Comparison of ENCODE assay signal across 11 cellular contexts in the genomic region with DNA sequence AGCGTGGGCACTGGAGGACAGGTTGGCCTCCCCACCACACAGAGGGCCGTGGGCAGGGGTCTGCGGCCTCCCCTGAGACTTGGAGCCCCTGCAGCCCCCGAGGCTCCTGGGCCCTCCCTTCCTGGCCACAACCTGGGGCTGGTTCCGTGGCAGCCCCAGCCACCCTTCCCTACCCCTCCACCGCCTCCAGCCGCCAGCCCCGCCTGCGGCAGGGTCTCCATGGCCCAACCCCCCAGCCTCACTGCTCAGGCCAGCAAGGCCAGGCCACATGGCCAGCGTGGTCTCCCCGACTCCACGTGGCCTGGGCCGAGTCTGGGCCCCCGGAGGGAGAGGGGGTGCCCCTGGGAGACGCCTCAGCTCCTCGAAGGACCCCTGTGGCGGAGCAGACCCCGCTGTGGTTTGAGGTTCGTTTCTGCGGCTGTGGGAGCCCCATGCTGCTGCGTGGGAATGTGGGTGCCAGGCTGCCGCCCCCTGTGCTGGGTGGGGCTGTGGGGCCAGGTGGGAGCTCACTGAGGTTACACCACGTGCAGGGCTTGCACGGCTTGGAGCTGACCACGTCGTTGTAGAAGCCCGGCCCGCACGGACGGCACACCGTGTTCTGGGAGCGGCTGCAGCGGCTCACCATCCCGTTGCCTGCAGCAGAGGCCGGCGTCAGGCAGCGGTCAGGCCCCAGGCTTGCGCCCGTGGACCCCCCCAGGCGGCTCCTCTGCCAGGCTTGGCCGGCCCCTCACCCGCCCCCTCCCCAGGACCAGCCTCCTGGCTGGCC. TPM values are rescaled to one million over a fixed set of nuclear protein-coding genes. Genes with fewer than 3 reads are reported as not detected.
DNase-seq lines count a peak whose midpoint lies in the region; ATAC-seq and TF ChIP-seq lines count a peak whose summit lies in the region.
"Had no signal": no experiment of that assay in that cellular context is flagged by ENCODE, and none has a peak within 500 bp of the region (broad histone marks: within the 10 kb centered on the region; RNA-seq: fewer than 3 reads in every experiment).

No MANE protein-coding gene starts in this region.

- no peaks in the 10 kb centered on the region for H3K9me3 ChIP-seq in SK-N-SH
- no peaks in the 10 kb centered on the region for H3K9me3 ChIP-seq in left ventricle myocardium inferior (replicated peaks)

- POLR2A ChIA-PET in SK-N-SH (lab: Yijun Ruan, JAX): interaction anchor here (0.5 to 0.8 kb wide), 2 partner anchors 10 to 27 kb away, joined by 3 to 4 read pairs; no protein-coding TSS in a partner anchor

- H3K27me3 Mint-ChIP-seq in stimulated activated naive CD8-positive, alpha-beta T cell treated with anti-CD3 and anti-CD28 coated beads, Interleukin-15, amount 100 ng/mL, for 72 hours: no peaks in the 10 kb centered on the region
- H3K27me3 Mint-ChIP-seq in mesothelial cell of epicardium (ENCODE audit: low read depth): peaks cover 2% of the 10 kb centered on the region

- CTCF ChIA-PET in SK-N-SH (lab: Yijun Ruan, JAX): no interaction called here

- H3K27ac Mint-ChIP-seq in stimulated activated naive CD8-positive, alpha-beta T cell treated with anti-CD3 and anti-CD28 coated beads, Interleukin-15, amount 100 ng/mL, for 72 hours: peak overlapping the region in 1 of 2 donors; percentile 40
- H3K27ac Mint-ChIP-seq in mesothelial cell of epicardium: no peak overlapping the region
- H3K27ac Mint-ChIP-seq: neural progenitor cell had no signal

- H4K20me1 ChIP-seq in SK-N-SH (ENCODE audit: insufficient read depth): no peaks in the 10 kb centered on the region

- H3F3A ChIP-seq in SK-N-SH (replicated peaks; ENCODE audit: insufficient read depth): no peaks in the 10 kb centered on the region

- H3K9me2 ChIP-seq in SK-N-SH: no peaks in the 10 kb centered on the region

- H3K9ac ChIP-seq in SK-N-SH: no peak overlapping the region
- H3K9ac ChIP-seq: neural progenitor cell had no signal

- no peak; the same call in 2 of the 3 replicates for ATAC-seq in SK-N-SH treated with all-trans-retinoic acid at 6 μM for 48 hours
- peak; percentile 34 for ATAC-seq in stimulated activated naive CD8-positive, alpha-beta T cell treated with anti-CD3 and anti-CD28 coated beads, Interleukin-15, amount 100 ng/mL, for 72 hours
- ATAC-seq in GM18861 (IDR thresholded peaks at IDR 0.05; ENCODE audit: unreplicated experiment): no peak
- ATAC-seq in GM21717 (IDR thresholded peaks at IDR 0.05; ENCODE audit: unreplicated experiment): no peak

- intact Hi-C loops in left ventricle myocardium inferior (cut with micrococcal nuclease): no loop called here

- H3K4me2 ChIP-seq in SK-N-SH: no peak overlapping the region
- H3K4me2 ChIP-seq: neural progenitor cell had no signal

- H3K4me1 ChIP-seq in SK-N-SH (ENCODE audit: control insufficient read depth in 1 of 2, insufficient read depth in 2 of 2, low read depth in 1 of 2, low read length in 1 of 2) (peaks cover 1 to 3% of the 10 kb centered on the region in 2 experiments; a peak in 1 of 4 replicates), left ventricle myocardium inferior (peaks cover 70% of the 10 kb centered on the region)
- H3K4me1 ChIP-seq: neural progenitor cell had no signal

- peaks cover 82% of the 10 kb centered on the region for H3K4me1 Mint-ChIP-seq in stimulated activated naive CD8-positive, alpha-beta T cell treated with anti-CD3 and anti-CD28 coated beads, Interleukin-15, amount 100 ng/mL, for 72 hours
- H3K4me1 Mint-ChIP-seq in mesothelial cell of epicardium: peaks cover under 1% of the 10 kb centered on the region
- H3K4me1 Mint-ChIP-seq: neural progenitor cell had no signal

- DNase-seq in SK-N-SH (peak; percentile 36), left ventricle myocardium inferior (peak; percentile 15), mesothelial cell of epicardium (ENCODE audit: low spot score in 2 of 2, unreplicated experiment in 2 of 2) (no peak)
- DNase-seq in activated T-cell treated with anti-CD3 and anti-CD28 coated beads, Interleukin-2, amount 50 U/mL, for 48 hours: peak; percentile 53 to 65
- peak in 1 of 2 donors; percentile 62 for DNase-seq in stimulated activated naive CD8-positive, alpha-beta T cell treated with anti-CD3 and anti-CD28 coated beads, Interleukin-15, amount 100 ng/mL, for 72 hours
- DNase-seq: 8988T; activated CD4-positive, CD25-positive, alpha-beta regulatory T cell had no signal

- H3K36me3 Mint-ChIP-seq in mesothelial cell of epicardium: peaks cover 9% of the 10 kb centered on the region

- no peak for TF ChIP-seq EP300 in SK-N-SH (IDR thresholded peaks at IDR 0.05; ENCODE audit: borderline replicate concordance in 1 of 2, low read depth in 1 of 2, low read length in 1 of 2)

- H3K9me3 Mint-ChIP-seq in stimulated activated naive CD8-positive, alpha-beta T cell treated with anti-CD3 and anti-CD28 coated beads, Interleukin-15, amount 100 ng/mL, for 72 hours: no peaks in the 10 kb centered on the region
- H3K9me3 Mint-ChIP-seq in mesothelial cell of epicardium: no peaks in the 10 kb centered on the region
- H3K9me3 Mint-ChIP-seq: neural progenitor cell had no signal

- H3K36me3 ChIP-seq in SK-N-SH (replicated peaks in 1 of 2; ENCODE audit: control insufficient read depth in 1 of 2, insufficient read depth in 2 of 2, low read length in 1 of 2) (peaks cover 0 to 17% of the 10 kb centered on the region in 2 experiments), left ventricle myocardium inferior (peaks cover 22% of the 10 kb centered on the region)
- H3K36me3 ChIP-seq: neural progenitor cell had no signal

- no peak for TF ChIP-seq CTCF in SK-N-SH (IDR thresholded peaks at IDR 0.05)
- no peak for TF ChIP-seq CTCF in left ventricle myocardium inferior (IDR thresholded peaks at IDR 0.05; ENCODE audit: borderline replicate concordance)
- no peak for TF ChIP-seq CTCF in mesothelial cell of epicardium (IDR thresholded peaks at IDR 0.05; ENCODE audit: unreplicated experiment)

- no peak overlapping the region for H2AFZ ChIP-seq in SK-N-SH (ENCODE audit: low read depth)
- H2AFZ ChIP-seq: neural progenitor cell had no signal

- no peak overlapping the region for H3K27ac ChIP-seq in SK-N-SH (ENCODE audit: low read depth in 2 of 2, low read length in 1 of 2)
- peak overlapping the region; percentile 80 for H3K27ac ChIP-seq in left ventricle myocardium inferior (replicated peaks)
- H3K27ac ChIP-seq: neural progenitor cell had no signal

- H3K4me3 ChIP-seq in SK-N-SH (ENCODE audit: low read depth in 2 of 2, low read length in 1 of 2) (no peak overlapping the region), left ventricle myocardium inferior (peak overlapping the region; percentile 61)
- H3K4me3 ChIP-seq: neural progenitor cell had no signal

- H3K79me2 ChIP-seq in SK-N-SH (ENCODE audit: insufficient read depth): no peaks in the 10 kb centered on the region

- TF ChIP-seq RAD21 in SK-N-SH (IDR thresholded peaks at IDR 0.05; ENCODE audit: low read length): no peak

- H3K27me3 ChIP-seq in SK-N-SH (ENCODE audit: insufficient read depth) (no peaks in the 10 kb centered on the region), left ventricle myocardium inferior (ENCODE audit: low read depth) (peaks cover 4% of the 10 kb centered on the region)
- H3K27me3 ChIP-seq: neural progenitor cell had no signal

- peak overlapping the region; percentile 79 to 82 for H3K4me3 Mint-ChIP-seq in stimulated activated naive CD8-positive, alpha-beta T cell treated with anti-CD3 and anti-CD28 coated beads, Interleukin-15, amount 100 ng/mL, for 72 hours
- no peak overlapping the region for H3K4me3 Mint-ChIP-seq in mesothelial cell of epicardium
- H3K4me3 Mint-ChIP-seq: neural progenitor cell had no signal

- no CpG with 5 or more reads among the region's 42 CpGs for WGBS in SK-N-SH (ENCODE audit: low lambda C conversion rate)

TF ChIP-seq in SK-N-SH, 30 proteins besides CTCF, POLR2A, EP300 and RAD21 (continues in another document):
- TF ChIP-seq, protein P1, sequence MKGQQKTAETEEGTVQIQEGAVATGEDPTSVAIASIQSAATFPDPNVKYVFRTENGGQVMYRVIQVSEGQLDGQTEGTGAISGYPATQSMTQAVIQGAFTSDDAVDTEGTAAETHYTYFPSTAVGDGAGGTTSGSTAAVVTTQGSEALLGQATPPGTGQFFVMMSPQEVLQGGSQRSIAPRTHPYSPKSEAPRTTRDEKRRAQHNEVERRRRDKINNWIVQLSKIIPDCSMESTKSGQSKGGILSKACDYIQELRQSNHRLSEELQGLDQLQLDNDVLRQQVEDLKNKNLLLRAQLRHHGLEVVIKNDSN (IDR thresholded peaks at IDR 0.05; ENCODE audit: borderline replicate concordance, low read depth): no peak

TF ChIP-seq in SK-N-SH treated with all-trans-retinoic acid at 6 μM for 48 hours, 23 proteins besides CTCF, POLR2A, EP300 and RAD21 (continues in another document):
- TF ChIP-seq ZFP3 (CRISPR knock-in tag; IDR thresholded peaks at IDR 0.05): no peak

RNA-seq across cellular contexts. Expression of a gene that starts 0.6 kb away (rescaled TPM):
- polyA plus RNA-seq in SK-N-SH (2012; rRNA removed): not detected in 2 replicates
- polyA plus RNA-seq in SK-N-SH (2012; cell fraction: cytosol; rRNA removed): not detected in 2 replicates
- 0.08 and 0.13 TPM in 2 replicates for polyA plus RNA-seq in SK-N-SH (2012; cell fraction: nucleus; rRNA removed)
- total RNA-seq in left ventricle myocardium inferior: 2.2 TPM
- 0.18 to 0.34 TPM (median 0.29 TPM) in 3 replicates for total RNA-seq in mesothelial cell of epicardium

RNA-seq across cellular contexts. Expression of a gene that starts 6.9 kb away (rescaled TPM):
- polyA plus RNA-seq in SK-N-SH (2012; rRNA removed): 0.05 TPM in 1 of 2 replicates, not detected in the other
- polyA plus RNA-seq in SK-N-SH (2012; cell fraction: cytosol; rRNA removed): 0.03 and 0.06 TPM in 2 replicates
- 0.41 TPM in 1 of 2 replicates, not detected in the other for polyA plus RNA-seq in SK-N-SH (2012; cell fraction: nucleus; rRNA removed)
- total RNA-seq in left ventricle myocardium inferior (not detected), mesothelial cell of epicardium (0.51 to 1.2 TPM (median 0.93 TPM) in 3 replicates)

RNA-seq across cellular contexts. Expression of a gene that starts 18.5 kb away (rescaled TPM):
- polyA plus RNA-seq in SK-N-SH (2012; rRNA removed): 182 and 265 TPM in 2 replicates
- polyA plus RNA-seq in SK-N-SH (2012; cell fraction: cytosol; rRNA removed): 160 and 235 TPM in 2 replicates
- 199 and 219 TPM in 2 replicates for polyA plus RNA-seq in SK-N-SH (2012; cell fraction: nucleus; rRNA removed)
- 114 TPM for total RNA-seq in left ventricle myocardium inferior
- 103 to 110 TPM (median 108 TPM) in 3 replicates for total RNA-seq in mesothelial cell of epicardium

RNA-seq across cellular contexts. Expression of a gene that starts 18.7 kb away (rescaled TPM):
- polyA plus RNA-seq in SK-N-SH (2012; rRNA removed): 32.0 and 38.8 TPM in 2 replicates
- 28.3 and 34.5 TPM in 2 replicates for polyA plus RNA-seq in SK-N-SH (2012; cell fraction: cytosol; rRNA removed)
- 18.1 and 18.7 TPM in 2 replicates for polyA plus RNA-seq in SK-N-SH (2012; cell fraction: nucleus; rRNA removed)
- total RNA-seq in left ventricle myocardium inferior: 7.9 TPM
- 32.1 to 34.1 TPM (median 33.4 TPM) in 3 replicates for total RNA-seq in mesothelial cell of epicardium

RNA-seq across cellular contexts. Expression of a gene that starts 33.2 kb away (rescaled TPM):
- polyA plus RNA-seq in SK-N-SH (2012; rRNA removed): 0.59 TPM in 1 of 2 replicates, not detected in the other
- 0.04 and 0.13 TPM in 2 replicates for polyA plus RNA-seq in SK-N-SH (2012; cell fraction: cytosol; rRNA removed)
- polyA plus RNA-seq in SK-N-SH (2012; cell fraction: nucleus; rRNA removed): 7.6 and 11.1 TPM in 2 replicates
- total RNA-seq in left ventricle myocardium inferior (0.55 TPM), mesothelial cell of epicardium (10.2 to 12.2 TPM (median 10.4 TPM) in 3 replicates)

Comparison
In these comparisons a context has a peak if more than half of its experiments do, and no peak if none do; other contexts are left out.
1. DNase-seq: peak in SK-N-SH (single experiment), activated T-cell treated with anti-CD3 and anti-CD28 coated beads, Interleukin-2, amount 50 U/mL, for 48 hours (2 of 2) and left ventricle myocardium inferior (single experiment); none in mesothelial cell of epicardium (0 of 2).